ENCODE assay signal across 8 cellular contexts in genomic region chr6:33453361-33454008, GRCh38. TPM values are rescaled to one million over a fixed set of nuclear protein-coding genes. Genes with fewer than 3 reads are reported as not detected.
DNase-seq lines count a peak whose midpoint lies in the region; ATAC-seq, FAIRE-seq and TF ChIP-seq lines count a peak whose summit lies in the region.

No MANE protein-coding gene starts in this region.

- no peaks in the 10 kb centered on the region for H3K27me3 ChIP-seq in right cardiac atrium (ENCODE audit: control insufficient read depth, insufficient read depth)

- TF ChIP-seq CTCF in VCaP (conservative IDR thresholded peaks at IDR 0.05), result no peak
- no peak for TF ChIP-seq CTCF in D721Med (IDR thresholded peaks at IDR 0.05; ENCODE audit: insufficient read depth, missing control alignments)

- no peak for ATAC-seq in right cardiac atrium
- no peak for ATAC-seq in stimulated activated effector memory CD8-positive, alpha-beta T cell treated with anti-CD3 and anti-CD28 coated beads, Interleukin-12 subunit alpha, Interleukin-12 subunit beta, amount 100 ng/mL, for 72 hours
- ATAC-seq in GM19328 (IDR thresholded peaks at IDR 0.05; ENCODE audit: unreplicated experiment), result no peak

- peaks cover 3% of the 10 kb centered on the region for H3K4me1 ChIP-seq in right cardiac atrium (ENCODE audit: control insufficient read depth, insufficient read depth, low read length)

- WGBS in right cardiac atrium, result 4% methylated on average over 12 of the region's 12 CpGs

- no peak for FAIRE-seq in D721Med (lab: Jason Lieb, UNC)

- DNase-seq in NCI-H2227 (lab: John Stamatoyannopoulos, UW; ENCODE audit: unreplicated experiment) (peak; percentile 24), NCI-H2227 treated with DMSO at 0.1 percent for 48 hours (lab: John Stamatoyannopoulos, UW) (no peak), right cardiac atrium (no peak), D721Med (ENCODE audit: insufficient read length, low spot score) (no peak), SW 1271 (lab: John Stamatoyannopoulos, UW) (no peak)
- no peak for DNase-seq in stimulated activated effector memory CD8-positive, alpha-beta T cell treated with anti-CD3 and anti-CD28 coated beads, Interleukin-12 subunit alpha, Interleukin-12 subunit beta, amount 100 ng/mL, for 72 hours (ENCODE audit: low spot score in 2 of 2)

- H3K9me3 ChIP-seq in right cardiac atrium (ENCODE audit: control insufficient read depth, low read length), result no peaks in the 10 kb centered on the region

- H3K4me1 Mint-ChIP-seq in stimulated activated effector memory CD8-positive, alpha-beta T cell treated with anti-CD3 and anti-CD28 coated beads, Interleukin-12 subunit alpha, Interleukin-12 subunit beta, amount 100 ng/mL, for 72 hours, result peaks cover 36% of the 10 kb centered on the region

- peak overlapping the region; percentile 89 for H3K27ac Mint-ChIP-seq in stimulated activated effector memory CD8-positive, alpha-beta T cell treated with anti-CD3 and anti-CD28 coated beads, Interleukin-12 subunit alpha, Interleukin-12 subunit beta, amount 100 ng/mL, for 72 hours

- no peaks in the 10 kb centered on the region for H3K9me3 Mint-ChIP-seq in stimulated activated effector memory CD8-positive, alpha-beta T cell treated with anti-CD3 and anti-CD28 coated beads, Interleukin-12 subunit alpha, Interleukin-12 subunit beta, amount 100 ng/mL, for 72 hours

- H3K4me3 Mint-ChIP-seq in stimulated activated effector memory CD8-positive, alpha-beta T cell treated with anti-CD3 and anti-CD28 coated beads, Interleukin-12 subunit alpha, Interleukin-12 subunit beta, amount 100 ng/mL, for 72 hours, result peak overlapping the region; percentile 94

- H3K27ac ChIP-seq in VCaP (peak overlapping the region; percentile 86), right cardiac atrium (ENCODE audit: low read length) (no peak overlapping the region)

- peaks cover 53% of the 10 kb centered on the region for H3K36me3 Mint-ChIP-seq in stimulated activated effector memory CD8-positive, alpha-beta T cell treated with anti-CD3 and anti-CD28 coated beads, Interleukin-12 subunit alpha, Interleukin-12 subunit beta, amount 100 ng/mL, for 72 hours

- peak overlapping the region; percentile 79 for H3K4me3 ChIP-seq in right cardiac atrium (ENCODE audit: low read length)

- intact Hi-C loops in right cardiac atrium (cut with DNase I), result no loop called here

RNA-seq across cellular contexts. Expression of gene ZBTB9, which starts 0.9 kb away (rescaled TPM):
- total RNA-seq in right cardiac atrium, result 1 to 10 TPM; 3.9 to 4.9 (median 4.3) TPM
- polyA plus RNA-seq in right cardiac atrium, result 2.8 TPM

RNA-seq across cellular contexts. Expression of gene SYNGAP1, which starts 33.6 kb away (rescaled TPM):
- 10 to 100 TPM in 1 of 4 donors, 1 to 10 TPM in 3; 8.6 to 13.2 (median 9.0) TPM for total RNA-seq in right cardiac atrium
- 8.0 TPM for polyA plus RNA-seq in right cardiac atrium

RNA-seq across cellular contexts. Expression of gene CUTA, which starts 35.6 kb away (rescaled TPM):
- 100 to 1,000 TPM; 128 to 177 (median 133) TPM for total RNA-seq in right cardiac atrium
- polyA plus RNA-seq in right cardiac atrium, result 170 TPM

RNA-seq across cellular contexts. Expression of gene PHF1, which starts 42.7 kb away (rescaled TPM):
- 10 to 100 TPM; 55.5 to 70.6 (median 65.4) TPM for total RNA-seq in right cardiac atrium
- polyA plus RNA-seq in right cardiac atrium, result 76.4 TPM
